Comparison of ENCODE assay signal across 16 cellular contexts in the genomic region with DNA sequence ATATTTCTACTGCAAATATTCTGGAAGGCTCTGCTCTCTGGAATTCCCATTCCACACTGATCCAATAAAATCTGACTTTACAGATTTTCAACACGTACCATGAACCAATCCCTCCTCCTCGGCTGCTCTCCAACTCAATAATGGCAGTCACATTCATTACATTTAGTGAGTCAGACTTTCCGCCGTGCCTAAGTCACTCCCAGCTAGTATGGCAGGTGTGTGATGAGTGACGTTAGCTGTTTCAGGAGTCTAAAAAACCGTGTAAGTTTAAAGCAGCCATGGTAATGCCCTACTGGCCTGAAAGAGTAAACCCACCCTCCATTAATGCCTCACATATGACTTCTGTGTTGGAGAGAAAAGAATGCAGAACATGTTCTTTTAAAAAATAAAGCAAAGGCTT. TPM values are rescaled to one million over a fixed set of nuclear protein-coding genes. Genes with fewer than 3 reads are reported as not detected.
A peak's percentile ranks its signal among the peaks of the same experiment; 100 is the strongest.
DNase-seq lines count a peak whose midpoint lies in the region; ATAC-seq and TF ChIP-seq lines count a peak whose summit lies in the region.
"Had no signal": no experiment of that assay in that cellular context is flagged by ENCODE, and none has a peak within 500 bp of the region (broad histone marks: within the 10 kb centered on the region; RNA-seq: fewer than 3 reads in every experiment).

No MANE protein-coding gene starts in this region.

- no peak for TF ChIP-seq RAD21 in IMR-90 (IDR thresholded peaks at IDR 0.05; ENCODE audit: low read length)

- H3K9me1 ChIP-seq in IMR-90 (ENCODE audit: insufficient read depth, low read length), result peaks cover 11% of the 10 kb centered on the region

- TF ChIP-seq CTCF in AG09309 (IDR thresholded peaks at IDR 0.05; ENCODE audit: control insufficient read depth, insufficient read depth, low read depth, low read length, missing control alignments), result no peak
- TF ChIP-seq CTCF in IMR-90 (conservative IDR thresholded peaks at IDR 0.05; ENCODE audit: low read depth, low read length), result no peak
- TF ChIP-seq CTCF in astrocyte of the spinal cord (IDR thresholded peaks at IDR 0.05; ENCODE audit: low read depth, low read length), result no peak
- TF ChIP-seq CTCF in uterus (IDR thresholded peaks at IDR 0.05), result no peak

- H2BK120ac ChIP-seq in IMR-90 (ENCODE audit: low read depth, low read length) (no peak overlapping the region), mesenchymal stem cell (ENCODE audit: low read depth, low read length) (no peak overlapping the region)

- H2AFZ ChIP-seq in IMR-90 (replicated peaks; ENCODE audit: low read length, poor library complexity) (no peak overlapping the region), mesenchymal stem cell (ENCODE audit: low read depth, low read length) (no peak overlapping the region)

- no TSS peak for BruUV-seq in IMR-90 (replicated peaks; lab: Mats Ljungman, UMichigan)

- H3K14ac ChIP-seq in IMR-90 (replicated peaks; ENCODE audit: low read depth, low read length) (0 out of 2 replicates have a peak overlapping the region, but pooled peaks have one; percentile 26), mesenchymal stem cell (ENCODE audit: low read length in 2 of 2) (no peak overlapping the region)

- H3K4ac ChIP-seq in IMR-90 (ENCODE audit: low read depth, low read length), result no peak overlapping the region
- no peak overlapping the region for H3K4ac ChIP-seq in mesenchymal stem cell (ENCODE audit: low read depth in 1 of 2, low read length in 2 of 2)

- H3K27me3 ChIP-seq in IMR-90 (ENCODE audit: control insufficient read depth, insufficient read depth, low read length) (no peaks in the 10 kb centered on the region), mesenchymal stem cell (ENCODE audit: control insufficient read depth in 1 of 2, insufficient read depth in 1 of 2, low read length in 2 of 2) (peaks cover 0 to 7% of the 10 kb centered on the region in 2 experiments), uterus (no peaks in the 10 kb centered on the region)

- dilution Hi-C loops in IMR-90 (cut with HindIII; ENCODE audit: low sequenced_read_pairs, unreplicated experiment), result no loop called here

- in situ Hi-C loops in IMR-90 (cut with MboI; ENCODE audit: low sequenced_read_pairs) (loop anchor here (5.0 kb wide), 1 partner anchor 138 kb away; no protein-coding TSS in a partner anchor), astrocyte of the spinal cord (cut with HindIII; ENCODE audit: low sequenced_read_pairs) (no loop called here)

- ATAC-seq in IMR-90 (ENCODE audit: low read depth), result no peak
- no peak for ATAC-seq in HG02763 (IDR thresholded peaks at IDR 0.05; ENCODE audit: unreplicated experiment)
- ATAC-seq: activated naive CD8-positive, alpha-beta T cell treated with anti-CD3 and anti-CD28 coated beads, Interleukin-2, amount 50 U/mL, for 24 hours; effector memory CD8-positive, alpha-beta T cell; stimulated activated naive B cell treated with anti-CD40 and anti-IgM and Interleukin-4, amounts not matched to agents 10 μg/mL and 1 μg/mL and 100 μg/mL, for 72 hours had no signal

- H2BK20ac ChIP-seq in IMR-90 (ENCODE audit: low read depth, low read length), result no peak overlapping the region

- H3K4me1 ChIP-seq in IMR-90 (ENCODE audit: control insufficient read depth, insufficient read depth, low read length), result peaks cover 6% of the 10 kb centered on the region
- H3K4me1 ChIP-seq in mesenchymal stem cell (ENCODE audit: control insufficient read depth, insufficient read depth, low read depth, low read length), result peaks cover 12% of the 10 kb centered on the region
- H3K4me1 ChIP-seq in uterus, result peaks cover 0 to 7% of the 10 kb centered on the region in 2 donors

- no peak overlapping the region for H2AK9ac ChIP-seq in IMR-90 (replicated peaks; ENCODE audit: low read depth, low read length, poor library complexity)

- H3K9ac ChIP-seq in IMR-90 (ENCODE audit: low read depth, low read length), result no peak overlapping the region
- no peak overlapping the region for H3K9ac ChIP-seq in mesenchymal stem cell (ENCODE audit: low read length)

- H3K23ac ChIP-seq in IMR-90 (ENCODE audit: low read depth, low read length) (0 out of 2 replicates have a peak overlapping the region, but pooled peaks have one; percentile 32), mesenchymal stem cell (ENCODE audit: low read length in 2 of 2) (no peak overlapping the region)

- WGBS in IMR-90 (ENCODE audit: extremely low coverage in 2 of 2, insufficient read length in 1 of 2), 2 experiments, result no CpG with 5 or more reads among the region's 6 CpGs
- 85% methylated on average over 5 of the region's 6 CpGs for WGBS in mesenchymal stem cell

- H4K91ac ChIP-seq in IMR-90 (ENCODE audit: insufficient read depth, low read depth, low read length) (no peak overlapping the region), mesenchymal stem cell (ENCODE audit: low read length) (no peak overlapping the region)

- TF ChIP-seq POLR2A in IMR-90 (IDR thresholded peaks at IDR 0.05; ENCODE audit: low read depth, low read length) (no peak), uterus (IDR thresholded peaks at IDR 0.05) (no peak)

- H2BK15ac ChIP-seq in IMR-90 (ENCODE audit: low read depth, low read length), result no peak overlapping the region
- H2BK15ac ChIP-seq in mesenchymal stem cell (ENCODE audit: low read depth, poor library complexity, severe bottlenecking), result no peak overlapping the region

- H3K9me3 ChIP-seq in IMR-90 (ENCODE audit: control insufficient read depth, insufficient read depth, low read length) (no peaks in the 10 kb centered on the region), mesenchymal stem cell (ENCODE audit: control insufficient read depth, low read length) (no peaks in the 10 kb centered on the region), uterus (no peaks in the 10 kb centered on the region)

- POLR2A ChIA-PET in IMR-90 (lab: Charles Lee; ENCODE audit: unreplicated experiment), result no interaction called here

- H3K18ac ChIP-seq in IMR-90 (ENCODE audit: low read depth, low read length) (no peak overlapping the region), mesenchymal stem cell (ENCODE audit: low read depth in 1 of 2, low read length in 2 of 2) (no peak overlapping the region)

- H3K4me2 ChIP-seq in IMR-90 (ENCODE audit: low read depth, low read length) (peak overlapping the region; percentile 57), mesenchymal stem cell (ENCODE audit: low read length, poor library complexity, severe bottlenecking) (no peak overlapping the region)

- H4K20me1 ChIP-seq in IMR-90 (ENCODE audit: insufficient read depth, low read length), result peaks cover 32% of the 10 kb centered on the region; the same call in 1 of the 2 replicates

- no peak overlapping the region for H2BK12ac ChIP-seq in mesenchymal stem cell (ENCODE audit: low read length in 2 of 2)

- intact Hi-C loops in IMR-90 (cut with micrococcal nuclease), result loop anchor here (5.0 to 10.0 kb wide), 3 partner anchors 110 to 293 kb away; no protein-coding TSS in a partner anchor
- intact Hi-C loops in uterus (cut with DNase I; ENCODE audit: low total_unique reads), result no loop called here

- H2AK5ac ChIP-seq in IMR-90 (ENCODE audit: low read depth, low read length) (no peak overlapping the region), mesenchymal stem cell (ENCODE audit: low read length, severe bottlenecking) (no peak overlapping the region)

- H4K8ac ChIP-seq in IMR-90 (ENCODE audit: low read depth in 2 of 2, low read length in 2 of 2) (no peak overlapping the region), mesenchymal stem cell (ENCODE audit: low read length) (no peak overlapping the region)

- H3K36me3 ChIP-seq in IMR-90 (ENCODE audit: control insufficient read depth, insufficient read depth, low read length) (peaks cover 17% of the 10 kb centered on the region), mesenchymal stem cell (ENCODE audit: control insufficient read depth in 1 of 2, insufficient read depth in 2 of 2, low read depth in 1 of 2, low read length in 2 of 2) (peaks cover 0 to 10% of the 10 kb centered on the region in 2 experiments), uterus (no peaks in the 10 kb centered on the region)

- H3K27ac ChIP-seq in IMR-90 (ENCODE audit: insufficient read depth, low read length), result no peak overlapping the region
- no peak overlapping the region for H3K27ac ChIP-seq in mesenchymal stem cell (ENCODE audit: low read length, poor library complexity, severe bottlenecking)
- H3K27ac ChIP-seq in uterus, result no peak overlapping the region

- no peak for DNase-seq in AG09309 (ENCODE audit: low read depth)
- peak; percentile 36 for DNase-seq in IMR-90
- DNase-seq in astrocyte of the spinal cord (ENCODE audit: low read depth, low spot score), result peak; percentile 55
- DNase-seq in mesenchymal stem cell, result peak; percentile 26
- no peak for DNase-seq in NCI-H1092 (lab: John Stamatoyannopoulos, UW)
- DNase-seq in GF-D8 (lab: John Stamatoyannopoulos, UW), result no peak
- no peak for DNase-seq in uterus
- DNase-seq: activated B cell treated with CpG ODN at 0.5 μM for 24 hours; activated CD8-positive, alpha-beta memory T cell treated with anti-CD3 and anti-CD28 coated beads, Interleukin-2, amount 50 U/mL, for 4 hours; activated naive CD8-positive, alpha-beta T cell treated with anti-CD3 and anti-CD28 coated beads, Interleukin-2, amount 50 U/mL, for 24 hours; effector memory CD8-positive, alpha-beta T cell; hippocampal formation; NCI-H1694; stimulated activated CD4-positive, alpha-beta T cell treated with anti-CD3 and anti-CD28 coated beads, Interleukin-4, amount 100 ng/mL, for 1 hour; stimulated activated naive B cell treated with anti-CD40 and anti-IgM and Interleukin-4, amounts not matched to agents 10 μg/mL and 1 μg/mL and 100 μg/mL, for 72 hours had no signal

- peaks cover 7 to 26% of the 10 kb centered on the region in 2 experiments; a peak in 3 of 4 replicates for H3K79me1 ChIP-seq in IMR-90 (ENCODE audit: low read depth in 1 of 2, low read length in 2 of 2)
- H3K79me1 ChIP-seq in mesenchymal stem cell (replicated peaks; ENCODE audit: low read length, poor library complexity, severe bottlenecking), result peaks cover 3% of the 10 kb centered on the region

- H4K5ac ChIP-seq in IMR-90 (ENCODE audit: low read depth, low read length), result no peak overlapping the region

- no peak overlapping the region for H3K56ac ChIP-seq in IMR-90 (ENCODE audit: extremely low read depth, insufficient read depth, low read length)

- CTCF ChIA-PET in IMR-90 (lab: Yijun Ruan, JAX), result interaction anchor here (1.2 kb wide), 1 partner anchor 189 kb away, joined by 3 read pairs; no protein-coding TSS in a partner anchor

- H3K4me3 ChIP-seq in AG09309 (ENCODE audit: control insufficient read depth, low read depth, low read length), result peak overlapping the region; percentile 9; the same call in 1 of the 2 replicates
- H3K4me3 ChIP-seq in IMR-90 (ENCODE audit: insufficient read depth, low read depth, low read length), result peak overlapping the region; percentile 22; the same call in 1 of the 2 replicates
- H3K4me3 ChIP-seq in astrocyte of the spinal cord (ENCODE audit: low read depth, low read length), result no peak overlapping the region
- H3K4me3 ChIP-seq in mesenchymal stem cell (ENCODE audit: insufficient read depth in 1 of 2, low read depth in 1 of 2, low read length in 2 of 2), result no peak overlapping the region
- H3K4me3 ChIP-seq in uterus, result no peak overlapping the region

- H2BK5ac ChIP-seq in IMR-90 (ENCODE audit: low read depth, low read length, poor library complexity, severe bottlenecking) (no peak overlapping the region), mesenchymal stem cell (ENCODE audit: low read depth, low read length, poor library complexity, severe bottlenecking) (no peak overlapping the region)

RNA-seq across cellular contexts. Expression of a gene that starts 3.3 kb away (rescaled TPM):
- total RNA-seq in IMR-90 (2012; rRNA removed), result 67.5 and 69.0 TPM in 2 replicates
- 22.6 and 26.7 TPM in 2 replicates for polyA plus RNA-seq in IMR-90 (2012; rRNA removed)
- polyA plus RNA-seq in IMR-90 (2012; cell fraction: cytosol; rRNA removed), result 12.4 and 13.0 TPM in 2 replicates
- polyA plus RNA-seq in IMR-90 (2012; cell fraction: nucleus; rRNA removed; ENCODE audit: low replicate concordance), result 9.7 and 25.9 TPM in 2 replicates
- polyA plus RNA-seq in mesenchymal stem cell (2013, experiment 1 of 2), result 32.9 TPM
- 29.4 TPM for polyA plus RNA-seq in mesenchymal stem cell (2013, experiment 2 of 2)
- 100 to 1,000 TPM in 1 of 4 donors, 1 to 10 TPM in 3; 1.0 to 389 (median 2.8) TPM for total RNA-seq in uterus
- total RNA-seq: activated B cell treated with CpG ODN at 0.5 μM for 24 hours had no signal

Comparison
In these comparisons a context has a peak if more than half of its experiments do, and no peak if none do; other contexts are left out.
1. DNase-seq: peak in IMR-90 (single experiment), astrocyte of the spinal cord (single experiment) and mesenchymal stem cell (single experiment); none in AG09309 (single experiment), NCI-H1092 (single experiment), GF-D8 (single experiment) and uterus (0 of 2).
2. H3K4me3 ChIP-seq: peak in AG09309 (single experiment) and IMR-90 (single experiment); none in astrocyte of the spinal cord (single experiment), mesenchymal stem cell (0 of 2) and uterus (0 of 2).